In the genomic region with DNA sequence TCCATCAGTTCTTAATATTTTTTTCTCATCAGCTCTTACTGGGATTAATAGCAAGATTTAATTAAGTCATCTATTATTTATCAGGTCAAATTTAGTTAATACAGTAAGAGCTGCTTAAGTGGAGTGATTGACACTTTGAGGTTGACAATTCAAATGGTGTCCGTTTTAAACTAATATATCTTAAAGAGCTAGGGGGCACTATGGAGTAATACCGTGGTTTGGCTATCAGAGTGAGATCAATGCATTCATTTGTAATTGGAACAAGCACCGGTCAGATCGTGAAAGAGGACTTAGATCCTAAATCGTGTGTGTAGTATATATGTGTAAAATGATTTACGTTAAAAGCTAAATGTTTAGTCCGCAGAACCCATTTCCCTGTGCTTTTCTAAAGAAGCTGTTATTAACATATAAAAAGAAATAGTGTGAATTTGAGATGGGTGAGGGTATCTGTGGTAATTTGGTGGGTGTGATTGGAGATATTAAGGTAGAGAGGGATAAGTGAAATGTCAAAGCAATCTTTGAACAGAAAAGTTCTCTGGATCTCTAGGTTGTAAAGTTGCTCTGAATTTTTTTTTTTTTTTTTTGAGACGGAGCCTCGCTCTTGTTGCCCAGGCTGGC, we compare ENCODE assay signal across 8 cellular contexts. TPM values are rescaled to one million over a fixed set of nuclear protein-coding genes. Genes with fewer than 3 reads are reported as not detected.
DNase-seq lines count a peak whose midpoint lies in the region; ATAC-seq and TF ChIP-seq lines count a peak whose summit lies in the region.

No MANE protein-coding gene starts in this region.

- peaks cover 18% of the 10 kb centered on the region; the same call in 1 of the 2 replicates for H4K20me1 ChIP-seq in DOHH2 (ENCODE audit: control insufficient read depth, insufficient read depth, low read depth, low read length)

- H3K4me3 ChIP-seq in DOHH2 (ENCODE audit: low read length): peak overlapping the region; percentile 92
- no peak overlapping the region for H3K4me3 ChIP-seq in mucosa of stomach (ENCODE audit: low read length)

- peak; percentile 74 for TF ChIP-seq CTCF in DOHH2 (IDR thresholded peaks at IDR 0.05; ENCODE audit: low read depth, low read length, poor library complexity, severe bottlenecking)

- TF ChIP-seq RAD21 in Ishikawa (IDR thresholded peaks at IDR 0.05; ENCODE audit: low read depth): peak; percentile 51

- peaks cover 6% of the 10 kb centered on the region for H3K36me3 ChIP-seq in DOHH2 (ENCODE audit: control insufficient read depth, low read length)
- H3K36me3 ChIP-seq in mucosa of stomach (ENCODE audit: control insufficient read depth, insufficient read depth, low read length): no peaks in the 10 kb centered on the region

- H3K4me2 ChIP-seq in DOHH2 (ENCODE audit: low read length): peak overlapping the region; percentile 83

- H3K4me1 ChIP-seq in DOHH2 (ENCODE audit: control insufficient read depth, low read length): peaks cover 29% of the 10 kb centered on the region
- H3K4me1 ChIP-seq in mucosa of stomach (ENCODE audit: control insufficient read depth, insufficient read depth, low read length): no peaks in the 10 kb centered on the region

- peaks cover 11% of the 10 kb centered on the region for H3F3A ChIP-seq in DOHH2 (ENCODE audit: control insufficient read depth, insufficient read depth)

- H3K27me3 ChIP-seq in DOHH2 (ENCODE audit: control insufficient read depth, low read length): no peaks in the 10 kb centered on the region
- H3K27me3 ChIP-seq in mucosa of stomach (ENCODE audit: control insufficient read depth, insufficient read depth, low read length): no peaks in the 10 kb centered on the region

- no peak overlapping the region for H3K27ac ChIP-seq in DOHH2 (ENCODE audit: low read depth, low read length)

- H3K9me2 ChIP-seq in DOHH2 (replicated peaks; ENCODE audit: control insufficient read depth, low read length): no peaks in the 10 kb centered on the region

- H3K79me2 ChIP-seq in DOHH2 (ENCODE audit: control insufficient read depth, low read length): peaks cover 67% of the 10 kb centered on the region

- ATAC-seq in HG03469 (IDR thresholded peaks at IDR 0.05; ENCODE audit: unreplicated experiment) (no peak), HG02981 (IDR thresholded peaks at IDR 0.05; ENCODE audit: unreplicated experiment) (no peak)

- no peak for TF ChIP-seq EP300 in Ishikawa (IDR thresholded peaks at IDR 0.05; ENCODE audit: borderline replicate concordance)

- H3K9ac ChIP-seq in mucosa of stomach (ENCODE audit: low read length): peak overlapping the region; percentile 17

- H3K9me3 ChIP-seq in DOHH2 (ENCODE audit: control insufficient read depth, insufficient read depth, low read length): no peaks in the 10 kb centered on the region
- no peaks in the 10 kb centered on the region for H3K9me3 ChIP-seq in mucosa of stomach (ENCODE audit: control insufficient read depth, low read length)

- DNase-seq in RKO (ENCODE audit: low spot score) (peak; percentile 60), dermis blood vessel endothelial cell (peak; percentile 79)
- no peak for DNase-seq in activated naive CD4-positive, alpha-beta T cell treated with Interleukin-2 at 50 U/mL for 16 hours

TF ChIP-seq in Ishikawa, 13 proteins besides CTCF, POLR2A, EP300 and RAD21:
- TF ChIP-seq TEAD4 (IDR thresholded peaks at IDR 0.05) (no peak), MAX (IDR thresholded peaks at IDR 0.05) (no peak), CREB1 (IDR thresholded peaks at IDR 0.05; ENCODE audit: low read depth) (no peak), EGR1 (IDR thresholded peaks at IDR 0.05) (no peak), TCF12 (IDR thresholded peaks at IDR 0.05; ENCODE audit: low read depth) (no peak), REST (IDR thresholded peaks at IDR 0.05; ENCODE audit: low read depth) (no peak), TAF1 (IDR thresholded peaks at IDR 0.05; ENCODE audit: low read depth) (no peak), YY1 (IDR thresholded peaks at IDR 0.05; ENCODE audit: low read depth) (no peak), CEBPB (IDR thresholded peaks at IDR 0.05) (no peak), ZBTB7A (IDR thresholded peaks at IDR 0.05; ENCODE audit: low read depth) (no peak), NFIC (IDR thresholded peaks at IDR 0.05) (no peak), FOXM1 (IDR thresholded peaks at IDR 0.05; ENCODE audit: borderline replicate concordance, low read depth) (no peak)
- TF ChIP-seq, protein P1, sequence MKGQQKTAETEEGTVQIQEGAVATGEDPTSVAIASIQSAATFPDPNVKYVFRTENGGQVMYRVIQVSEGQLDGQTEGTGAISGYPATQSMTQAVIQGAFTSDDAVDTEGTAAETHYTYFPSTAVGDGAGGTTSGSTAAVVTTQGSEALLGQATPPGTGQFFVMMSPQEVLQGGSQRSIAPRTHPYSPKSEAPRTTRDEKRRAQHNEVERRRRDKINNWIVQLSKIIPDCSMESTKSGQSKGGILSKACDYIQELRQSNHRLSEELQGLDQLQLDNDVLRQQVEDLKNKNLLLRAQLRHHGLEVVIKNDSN (IDR thresholded peaks at IDR 0.05): no peak
TF ChIP-seq in Ishikawa: peak in this region for 0.

RNA-seq across cellular contexts. Expression of gene SIK2, which starts 2.3 kb away (rescaled TPM):
- total RNA-seq in dermis blood vessel endothelial cell: 12.8 and 13.2 TPM in 2 replicates
